In genomic region chr1:145917595-145917994, GRCh38 we compare ENCODE assay signal across 9 cellular contexts. TPM values are rescaled to one million over a fixed set of nuclear protein-coding genes. Genes with fewer than 3 reads are reported as not detected.
DNase-seq lines count a peak whose midpoint lies in the region; ATAC-seq and TF ChIP-seq lines count a peak whose summit lies in the region.
"Had no signal": no experiment of that assay in that cellular context is flagged by ENCODE, and none has a peak within 500 bp of the region (broad histone marks: within the 10 kb centered on the region; RNA-seq: fewer than 3 reads in every experiment).

No MANE protein-coding gene starts in this region.

- TF ChIP-seq CTCF in left lung (IDR thresholded peaks at IDR 0.05) (no peak), testis (IDR thresholded peaks at IDR 0.05) (no peak)

- peaks cover 14 to 45% of the 10 kb centered on the region in 2 donors for H3K4me1 ChIP-seq in left lung
- H3K4me1 ChIP-seq in testis: peaks cover 23% of the 10 kb centered on the region

- no peak for TF ChIP-seq POLR2A in testis (IDR thresholded peaks at IDR 0.05)

- peak overlapping the region; percentile 94 for H3K4me3 Mint-ChIP-seq in activated CD4-positive, alpha-beta T cell treated with anti-CD3 and anti-CD28 coated beads, Interleukin-2, amount 10 ng/mL, durations not matched to agents 24 days and 14 days
- H3K4me3 Mint-ChIP-seq in activated naive CD8-positive, alpha-beta T cell treated with anti-CD3 and anti-CD28 coated beads, Interleukin-2, amount 10 ng/mL, durations not matched to agents 7 days and 5 days: peak overlapping the region; percentile 96

- POLR2A ChIA-PET in activated naive CD8-positive, alpha-beta T cell treated with anti-CD3 and anti-CD28 coated beads, Interleukin-2, amount 10 ng/mL, durations not matched to agents 7 days and 5 days (lab: Charles Lee): interaction anchor here (0.6 to 3.1 kb wide), 8 partner anchors 9 to 134 kb away, joined by 4 to 42 read pairs (median 9); partner anchors contain the start of genes PIAS3 and RBM8A

- no peak for ATAC-seq in activated naive CD8-positive, alpha-beta T cell treated with anti-CD3 and anti-CD28 coated beads, Interleukin-2, amount 10 ng/mL, durations not matched to agents 7 days and 5 days (ENCODE audit: low read depth)
- no peak for ATAC-seq in left lung

- H3K36me3 ChIP-seq in left lung (peaks cover 0 to 33% of the 10 kb centered on the region in 2 donors), testis (ENCODE audit: low read depth, missing control alignments) (no peaks in the 10 kb centered on the region)

- WGBS in testis, 2 donors: 42 to 61% methylated on average over 5 of the region's 5 CpGs

- H3K27ac Mint-ChIP-seq in activated CD4-positive, alpha-beta T cell treated with anti-CD3 and anti-CD28 coated beads, Interleukin-2, amount 10 ng/mL, durations not matched to agents 24 days and 14 days: peak overlapping the region; percentile 94
- peak overlapping the region; percentile 98 for H3K27ac Mint-ChIP-seq in activated naive CD8-positive, alpha-beta T cell treated with anti-CD3 and anti-CD28 coated beads, Interleukin-2, amount 10 ng/mL, durations not matched to agents 7 days and 5 days

- H3K27ac ChIP-seq in left lung: peak overlapping the region in 1 of 2 donors; percentile 91
- peak overlapping the region; percentile 80 to 88 for H3K27ac ChIP-seq in testis

- peak overlapping the region; percentile 85 to 93 for H3K4me3 ChIP-seq in left lung
- peak overlapping the region; percentile 88 to 92 for H3K4me3 ChIP-seq in testis

- no peaks in the 10 kb centered on the region for H3K9me3 Mint-ChIP-seq in activated CD4-positive, alpha-beta T cell treated with anti-CD3 and anti-CD28 coated beads, Interleukin-2, amount 10 ng/mL, durations not matched to agents 24 days and 14 days
- H3K9me3 Mint-ChIP-seq in activated naive CD8-positive, alpha-beta T cell treated with anti-CD3 and anti-CD28 coated beads, Interleukin-2, amount 10 ng/mL, durations not matched to agents 7 days and 5 days: no peaks in the 10 kb centered on the region

- no peaks in the 10 kb centered on the region for H3K27me3 Mint-ChIP-seq in activated CD4-positive, alpha-beta T cell treated with anti-CD3 and anti-CD28 coated beads, Interleukin-2, amount 10 ng/mL, durations not matched to agents 24 days and 14 days
- no peaks in the 10 kb centered on the region for H3K27me3 Mint-ChIP-seq in activated naive CD8-positive, alpha-beta T cell treated with anti-CD3 and anti-CD28 coated beads, Interleukin-2, amount 10 ng/mL, durations not matched to agents 7 days and 5 days

- DNase-seq in activated CD4-positive, alpha-beta T cell treated with anti-CD3 and anti-CD28 coated beads, Interleukin-2, amount 10 ng/mL, durations not matched to agents 24 days and 14 days: no peak
- DNase-seq in activated CD4-positive, alpha-beta T cell treated with anti-CD3 and anti-CD28 coated beads, Interleukin-2, amount 50 U/mL, for 48 hours: no peak
- DNase-seq in activated naive CD8-positive, alpha-beta T cell treated with anti-CD3 and anti-CD28 coated beads, Interleukin-2, amount 10 ng/mL, durations not matched to agents 7 days and 5 days: no peak
- DNase-seq in left lung (no peak), testis (no peak), NOMO-1 (lab: John Stamatoyannopoulos, UW; ENCODE audit: unreplicated experiment in 2 of 2) (no peak), islet precursor cell (no peak), EL (no peak)
- DNase-seq: central memory CD4-positive, alpha-beta T cell had no signal

- H3K27me3 ChIP-seq in left lung (no peaks in the 10 kb centered on the region), testis (no peaks in the 10 kb centered on the region)

- intact Hi-C loops in activated CD4-positive, alpha-beta T cell treated with anti-CD3 and anti-CD28 coated beads, Interleukin-2, amount 10 ng/mL, durations not matched to agents 24 days and 14 days (cut with micrococcal nuclease): no loop called here
- intact Hi-C loops in left lung (cut with DNase I): no loop called here
- intact Hi-C loops in testis (cut with DNase I; ENCODE audit: low total_unique reads): no loop called here

- H3K9me3 ChIP-seq in left lung (no peaks in the 10 kb centered on the region), testis (no peaks in the 10 kb centered on the region)

- H3K36me3 Mint-ChIP-seq in activated CD4-positive, alpha-beta T cell treated with anti-CD3 and anti-CD28 coated beads, Interleukin-2, amount 10 ng/mL, durations not matched to agents 24 days and 14 days (ENCODE audit: low read depth): peaks cover 29% of the 10 kb centered on the region
- peaks cover 20% of the 10 kb centered on the region for H3K36me3 Mint-ChIP-seq in activated naive CD8-positive, alpha-beta T cell treated with anti-CD3 and anti-CD28 coated beads, Interleukin-2, amount 10 ng/mL, durations not matched to agents 7 days and 5 days

- peaks cover 38% of the 10 kb centered on the region for H3K4me1 Mint-ChIP-seq in activated CD4-positive, alpha-beta T cell treated with anti-CD3 and anti-CD28 coated beads, Interleukin-2, amount 10 ng/mL, durations not matched to agents 24 days and 14 days
- peaks cover 33% of the 10 kb centered on the region for H3K4me1 Mint-ChIP-seq in activated naive CD8-positive, alpha-beta T cell treated with anti-CD3 and anti-CD28 coated beads, Interleukin-2, amount 10 ng/mL, durations not matched to agents 7 days and 5 days

RNA-seq across cellular contexts. Expression of gene PEX11B, which starts 0.9 kb away (rescaled TPM):
- total RNA-seq in activated CD4-positive, alpha-beta T cell treated with anti-CD3 and anti-CD28 coated beads, Interleukin-2, amount 10 ng/mL, durations not matched to agents 24 days and 14 days: 31.7 and 32.2 TPM in 2 replicates
- total RNA-seq in activated naive CD8-positive, alpha-beta T cell treated with anti-CD3 and anti-CD28 coated beads, Interleukin-2, amount 10 ng/mL, durations not matched to agents 7 days and 5 days: 10 to 100 TPM; 31.0 to 35.8 TPM
- total RNA-seq in left lung (10 to 100 TPM; 31.9 to 32.4 TPM), testis (10 to 100 TPM; 42.1 to 42.7 TPM)
- 54.8 TPM for polyA plus RNA-seq in testis (ENCODE audit: insufficient read depth, low read depth, low replicate concordance)

RNA-seq across cellular contexts. Expression of gene ITGA10, which starts 7.7 kb away (rescaled TPM):
- 1.7 and 2.4 TPM in 2 replicates for total RNA-seq in activated CD4-positive, alpha-beta T cell treated with anti-CD3 and anti-CD28 coated beads, Interleukin-2, amount 10 ng/mL, durations not matched to agents 24 days and 14 days
- total RNA-seq in activated naive CD8-positive, alpha-beta T cell treated with anti-CD3 and anti-CD28 coated beads, Interleukin-2, amount 10 ng/mL, durations not matched to agents 7 days and 5 days: 1 to 10 TPM; 2.1 to 2.2 TPM
- total RNA-seq in left lung: 10 to 100 TPM in 1 of 2 donors, 1 to 10 TPM in 1; 5.8 to 12.5 TPM
- 1 to 10 TPM; 4.3 to 6.3 TPM for total RNA-seq in testis
- 3.4 TPM for polyA plus RNA-seq in testis (ENCODE audit: insufficient read depth, low read depth, low replicate concordance)

RNA-seq across cellular contexts. Expression of gene RBM8A, which starts 9.7 kb away (rescaled TPM):
- total RNA-seq in activated CD4-positive, alpha-beta T cell treated with anti-CD3 and anti-CD28 coated beads, Interleukin-2, amount 10 ng/mL, durations not matched to agents 24 days and 14 days: 326 and 355 TPM in 2 replicates
- 100 to 1,000 TPM; 157 to 160 TPM for total RNA-seq in activated naive CD8-positive, alpha-beta T cell treated with anti-CD3 and anti-CD28 coated beads, Interleukin-2, amount 10 ng/mL, durations not matched to agents 7 days and 5 days
- total RNA-seq in left lung (100 to 1,000 TPM in 1 of 2 donors, 10 to 100 TPM in 1; 90.2 to 118 TPM), testis (100 to 1,000 TPM; 158 to 174 TPM)
- 123 TPM for polyA plus RNA-seq in testis (ENCODE audit: insufficient read depth, low read depth, low replicate concordance)

RNA-seq across cellular contexts. Expression of gene ANKRD35, which starts 31.9 kb away (rescaled TPM):
- 0.40 TPM in 2 replicates for total RNA-seq in activated CD4-positive, alpha-beta T cell treated with anti-CD3 and anti-CD28 coated beads, Interleukin-2, amount 10 ng/mL, durations not matched to agents 24 days and 14 days
- total RNA-seq in activated naive CD8-positive, alpha-beta T cell treated with anti-CD3 and anti-CD28 coated beads, Interleukin-2, amount 10 ng/mL, durations not matched to agents 7 days and 5 days: under 1 TPM; 0.40 to 0.69 TPM
- total RNA-seq in left lung (1 to 10 TPM; 1.4 to 3.4 TPM), testis (1 to 10 TPM; 1.3 to 1.7 TPM)
- 3.3 TPM for polyA plus RNA-seq in testis (ENCODE audit: insufficient read depth, low read depth, low replicate concordance)

RNA-seq across cellular contexts. Expression of gene LIX1L, which starts 40.2 kb away (rescaled TPM):
- 37.8 and 38.4 TPM in 2 replicates for total RNA-seq in activated CD4-positive, alpha-beta T cell treated with anti-CD3 and anti-CD28 coated beads, Interleukin-2, amount 10 ng/mL, durations not matched to agents 24 days and 14 days
- 10 to 100 TPM; 54.0 to 57.5 TPM for total RNA-seq in activated naive CD8-positive, alpha-beta T cell treated with anti-CD3 and anti-CD28 coated beads, Interleukin-2, amount 10 ng/mL, durations not matched to agents 7 days and 5 days
- 10 to 100 TPM; 28.9 to 32.0 TPM for total RNA-seq in left lung
- 10 to 100 TPM; 15.8 to 20.6 TPM for total RNA-seq in testis
- polyA plus RNA-seq in testis (ENCODE audit: insufficient read depth, low read depth, low replicate concordance): 16.6 TPM
